In genomic region chr16:3256146-3256875, GRCh38 we compare ENCODE assay signal across 12 cellular contexts. TPM values are rescaled to one million over a fixed set of nuclear protein-coding genes. Genes with fewer than 3 reads are reported as not detected.
DNase-seq lines count a peak whose midpoint lies in the region; ATAC-seq and TF ChIP-seq lines count a peak whose summit lies in the region.
"Had no signal": no experiment of that assay in that cellular context is flagged by ENCODE, and none has a peak within 500 bp of the region (broad histone marks: within the 10 kb centered on the region; RNA-seq: fewer than 3 reads in every experiment).

Gene MEFV (minus strand): TSS chr16:3256633. CDS start chr16:3256587, 46 bp downstream.

- H3K9me3 ChIP-seq in GM23248 (ENCODE audit: low read depth) (no peaks in the 10 kb centered on the region), PC-9 (ENCODE audit: insufficient read depth, low read depth) (no peaks in the 10 kb centered on the region)

- intact Hi-C loops in PC-9 (cut with micrococcal nuclease; ENCODE audit: unreplicated experiment) = no loop called here

- H2AFZ ChIP-seq in GM23248 (no peak within 1 kb of the TSS), PC-9 (no peak within 1 kb of the TSS)

- WGBS in GM23248 (ENCODE audit: low coverage in 1 of 2, low lambda C conversion rate in 2 of 2, missing lambda C conversion rate in 2 of 2), 2 experiments = 71 to 72% methylated on average over 14 of the region's 14 CpGs

- H3K9me2 ChIP-seq in GM23248 (ENCODE audit: insufficient read depth) = no peaks in the 10 kb centered on the region
- H3K9me2 ChIP-seq in PC-9 (ENCODE audit: insufficient read depth) = no peaks in the 10 kb centered on the region

- H3K79me2 ChIP-seq in GM23248 (ENCODE audit: insufficient read depth) (no peaks in the 10 kb centered on the region), PC-9 (ENCODE audit: low read depth) (no peaks in the 10 kb centered on the region)

- no peak for TF ChIP-seq CTCF in PC-9 (conservative IDR thresholded peaks at IDR 0.05)

- no peaks in the 10 kb centered on the region for H4K20me1 ChIP-seq in GM23248 (ENCODE audit: insufficient read depth)
- no peaks in the 10 kb centered on the region for H4K20me1 ChIP-seq in PC-9 (ENCODE audit: insufficient read depth)

- ATAC-seq in HG03159 (IDR thresholded peaks at IDR 0.05; ENCODE audit: unreplicated experiment) = no peak
- ATAC-seq: naive thymus-derived CD8-positive, alpha-beta T cell; stimulated activated naive CD8-positive, alpha-beta T cell treated with anti-CD3 and anti-CD28 coated beads, Interleukin-15, Interleukin-2, amounts not matched to agents 100 U/mL and 50 U/mL, for 24 hours had no signal

- peak; percentile 36 for DNase-seq in GM23248
- DNase-seq in glomerular visceral epithelial cell (ENCODE audit: extremely low spot score) = peak; percentile 76
- DNase-seq in pons (ENCODE audit: low spot score) = peak; percentile 35
- no peak for DNase-seq in NCI-H2196 treated with DMSO at 0.1 percent for 48 hours (lab: John Stamatoyannopoulos, UW; ENCODE audit: unreplicated experiment)
- DNase-seq in PC-9 = no peak
- no peak for DNase-seq in activated CD4-positive, alpha-beta T cell treated with anti-CD3 and anti-CD28 coated beads, Interleukin-2, amount 50 U/mL, for 4 hours
- DNase-seq: effector CD8-positive, alpha-beta T cell; naive thymus-derived CD8-positive, alpha-beta T cell; NCI-H526; stimulated activated naive CD8-positive, alpha-beta T cell treated with anti-CD3 and anti-CD28 coated beads, Interleukin-15, Interleukin-2, amounts not matched to agents 100 U/mL and 50 U/mL, for 24 hours had no signal

- H3K9ac ChIP-seq in GM23248 = no peak within 1 kb of the TSS

- in situ Hi-C loops in GM23248 (cut with MboI) = no loop called here

- H3K27me3 ChIP-seq in GM23248 (replicated peaks; ENCODE audit: insufficient read depth) (no peaks in the 10 kb centered on the region; the same call in 1 of the 2 replicates), PC-9 (ENCODE audit: insufficient read depth, low read depth) (0 out of 2 replicates have a peak, but pooled peaks cover 5% of the 10 kb centered on the region)

- H3K4me3 ChIP-seq in GM23248 = no peak within 1 kb of the TSS
- H3K4me3 ChIP-seq in PC-9 = no peak within 1 kb of the TSS

- H3K4me1 ChIP-seq in GM23248 (ENCODE audit: insufficient read depth) (peaks cover 8% of the 10 kb centered on the region; the same call in 1 of the 2 replicates), PC-9 (replicated peaks; ENCODE audit: insufficient read depth) (no peaks in the 10 kb centered on the region)

- POLR2A ChIA-PET in PC-9 (lab: Charles Lee; ENCODE audit: unreplicated experiment) = interaction anchor here (0.7 kb wide), 1 partner anchor 265 kb away, joined by 4 read pairs; no protein-coding TSS in a partner anchor

- no peak within 1 kb of the TSS for H3K4me2 ChIP-seq in GM23248 (ENCODE audit: unreplicated experiment)
- H3K4me2 ChIP-seq in PC-9 = no peak within 1 kb of the TSS

- CTCF ChIA-PET in PC-9 (lab: Charles Lee) = no interaction called here

- no TSS peak for BruUV-seq in PC-9 (replicated peaks; lab: Mats Ljungman, UMichigan)

- 0 out of 2 replicates have a peak, but pooled peaks cover 4% of the 10 kb centered on the region for H3F3A ChIP-seq in GM23248 (ENCODE audit: insufficient read depth)
- no peaks in the 10 kb centered on the region for H3F3A ChIP-seq in PC-9 (ENCODE audit: insufficient read depth, low read depth)

- H3K27ac ChIP-seq in GM23248 (no peak within 1 kb of the TSS), PC-9 (no peak within 1 kb of the TSS)

- no peaks in the 10 kb centered on the region for H3K36me3 ChIP-seq in GM23248 (ENCODE audit: low read depth)
- no peaks in the 10 kb centered on the region for H3K36me3 ChIP-seq in PC-9 (ENCODE audit: low read depth)

TF ChIP-seq in PFSK-1, 5 proteins besides CTCF, POLR2A, EP300 and RAD21:
- TF ChIP-seq, protein P1, sequence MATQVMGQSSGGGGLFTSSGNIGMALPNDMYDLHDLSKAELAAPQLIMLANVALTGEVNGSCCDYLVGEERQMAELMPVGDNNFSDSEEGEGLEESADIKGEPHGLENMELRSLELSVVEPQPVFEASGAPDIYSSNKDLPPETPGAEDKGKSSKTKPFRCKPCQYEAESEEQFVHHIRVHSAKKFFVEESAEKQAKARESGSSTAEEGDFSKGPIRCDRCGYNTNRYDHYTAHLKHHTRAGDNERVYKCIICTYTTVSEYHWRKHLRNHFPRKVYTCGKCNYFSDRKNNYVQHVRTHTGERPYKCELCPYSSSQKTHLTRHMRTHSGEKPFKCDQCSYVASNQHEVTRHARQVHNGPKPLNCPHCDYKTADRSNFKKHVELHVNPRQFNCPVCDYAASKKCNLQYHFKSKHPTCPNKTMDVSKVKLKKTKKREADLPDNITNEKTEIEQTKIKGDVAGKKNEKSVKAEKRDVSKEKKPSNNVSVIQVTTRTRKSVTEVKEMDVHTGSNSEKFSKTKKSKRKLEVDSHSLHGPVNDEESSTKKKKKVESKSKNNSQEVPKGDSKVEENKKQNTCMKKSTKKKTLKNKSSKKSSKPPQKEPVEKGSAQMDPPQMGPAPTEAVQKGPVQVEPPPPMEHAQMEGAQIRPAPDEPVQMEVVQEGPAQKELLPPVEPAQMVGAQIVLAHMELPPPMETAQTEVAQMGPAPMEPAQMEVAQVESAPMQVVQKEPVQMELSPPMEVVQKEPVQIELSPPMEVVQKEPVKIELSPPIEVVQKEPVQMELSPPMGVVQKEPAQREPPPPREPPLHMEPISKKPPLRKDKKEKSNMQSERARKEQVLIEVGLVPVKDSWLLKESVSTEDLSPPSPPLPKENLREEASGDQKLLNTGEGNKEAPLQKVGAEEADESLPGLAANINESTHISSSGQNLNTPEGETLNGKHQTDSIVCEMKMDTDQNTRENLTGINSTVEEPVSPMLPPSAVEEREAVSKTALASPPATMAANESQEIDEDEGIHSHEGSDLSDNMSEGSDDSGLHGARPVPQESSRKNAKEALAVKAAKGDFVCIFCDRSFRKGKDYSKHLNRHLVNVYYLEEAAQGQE (IDR thresholded peaks at IDR 0.05; ENCODE audit: insufficient read depth in 1 of 2, low read depth in 2 of 2, low read length in 2 of 2) = peak; percentile 73 to 91
- peak; percentile 37; the same call in 1 of the 2 replicates for TF ChIP-seq SIN3A (IDR thresholded peaks at IDR 0.05; ENCODE audit: borderline replicate concordance, insufficient read depth, low read length)
- TF ChIP-seq FOXP2 (optimal IDR thresholded peaks at IDR 0.05; ENCODE audit: borderline replicate concordance, extremely low read depth, extremely low read length, insufficient read depth) = no peak
- no peak for TF ChIP-seq TAF1 (IDR thresholded peaks at IDR 0.05; ENCODE audit: borderline replicate concordance, insufficient read depth, low read length)
- TF ChIP-seq POLR2AphosphoS5 (IDR thresholded peaks at IDR 0.05; ENCODE audit: low read depth, low read length) = no peak

RNA-seq across cellular contexts. Expression of gene MEFV, which starts in this region (rescaled TPM):
- total RNA-seq in GM23248 (2014; rRNA removed; shearing (Covaris generic)) = not detected in 2 replicates
- not detected in 2 replicates for polyA plus RNA-seq in GM23248 (2016; fragmentation: Nextera tagmentation; extraction: Ambion mirVana)
- not detected for polyA plus RNA-seq in PFSK-1 (2012; ENCODE audit: insufficient read length, low read depth)
- not detected in 2 replicates for total RNA-seq in PC-9 (2021)
- polyA plus RNA-seq: naive thymus-derived CD8-positive, alpha-beta T cell had no signal

Comparison
In these comparisons a context has a peak if more than half of its experiments do, and no peak if none do; other contexts are left out.
1. Peak in DNase-seq in GM23248; RNA of the gene not detected or under 1 TPM.
2. DNase-seq: peak in glomerular visceral epithelial cell (single experiment) and pons (single experiment); none in NCI-H2196 treated with DMSO at 0.1 percent for 48 hours (single experiment), PC-9 (0 of 2) and activated CD4-positive, alpha-beta T cell treated with anti-CD3 and anti-CD28 coated beads, Interleukin-2, amount 50 U/mL, for 4 hours (0 of 2).